ENCODE assay signal across 15 cellular contexts in genomic region chr7:50982626-50983025, GRCh38.
DNase-seq lines count a peak whose midpoint lies in the region; ATAC-seq, FAIRE-seq and TF ChIP-seq lines count a peak whose summit lies in the region.
"Had no signal": no experiment of that assay in that cellular context is flagged by ENCODE, and none has a peak within 500 bp of the region (broad histone marks: within the 10 kb centered on the region; RNA-seq: fewer than 3 reads in every experiment).

No MANE protein-coding gene starts in this region.

- no peaks in the 10 kb centered on the region for H4K20me1 ChIP-seq in astrocyte (ENCODE audit: insufficient read depth, low read length)

- H3K56ac ChIP-seq in mesendoderm (ENCODE audit: low read length) = no peak overlapping the region

- peak; percentile 15 for TF ChIP-seq CTCF in astrocyte (IDR thresholded peaks at IDR 0.05; ENCODE audit: insufficient read depth, low read depth, low read length)

- H3K9ac ChIP-seq in astrocyte (ENCODE audit: low read length) (no peak overlapping the region), mesendoderm (ENCODE audit: low read length) (no peak overlapping the region)
- H3K9ac ChIP-seq: parathyroid adenoma had no signal

- ATAC-seq in HG03139 (IDR thresholded peaks at IDR 0.05; ENCODE audit: unreplicated experiment) = no peak
- ATAC-seq in GM18517 (IDR thresholded peaks at IDR 0.05; ENCODE audit: unreplicated experiment) = no peak
- ATAC-seq: activated naive CD4-positive, alpha-beta T cell treated with anti-CD3 and anti-CD28 coated beads, Interleukin-2, amount 50 U/mL, for 72 hours had no signal

- no peak overlapping the region for H2BK15ac ChIP-seq in mesendoderm (replicated peaks; ENCODE audit: low read depth)

- no peak overlapping the region for H3K27ac Mint-ChIP-seq in astrocyte (ENCODE audit: unreplicated experiment)
- H3K27ac Mint-ChIP-seq: activated naive CD4-positive, alpha-beta T cell treated with anti-CD3 and anti-CD28 coated beads, Interleukin-2, amount 50 U/mL, for 72 hours had no signal

- no peak overlapping the region for H2AK5ac ChIP-seq in mesendoderm (ENCODE audit: low read length)

- H3K36me3 Mint-ChIP-seq in astrocyte (ENCODE audit: low read depth, unreplicated experiment) = no peaks in the 10 kb centered on the region
- H3K36me3 Mint-ChIP-seq: activated naive CD4-positive, alpha-beta T cell treated with anti-CD3 and anti-CD28 coated beads, Interleukin-2, amount 50 U/mL, for 72 hours had no signal

- H3K9me3 ChIP-seq in astrocyte (ENCODE audit: insufficient read depth, low read depth, low read length) = no peaks in the 10 kb centered on the region

- H2AFZ ChIP-seq in astrocyte (ENCODE audit: low read depth, low read length) = no peak overlapping the region
- H2AFZ ChIP-seq: parathyroid adenoma had no signal

- peaks cover 2% of the 10 kb centered on the region for H3K4me1 Mint-ChIP-seq in astrocyte (ENCODE audit: low read depth, unreplicated experiment)

- H3K36me3 ChIP-seq in astrocyte (ENCODE audit: insufficient read depth, low read length) (no peaks in the 10 kb centered on the region), mesendoderm (ENCODE audit: control insufficient read depth, insufficient read depth, low read length) (no peaks in the 10 kb centered on the region)

- H3K79me2 ChIP-seq in astrocyte (ENCODE audit: insufficient read depth, low read length) (no peaks in the 10 kb centered on the region), mesendoderm (ENCODE audit: control insufficient read depth, insufficient read depth, low read length) (no peaks in the 10 kb centered on the region)
- H3K79me2 ChIP-seq: parathyroid adenoma had no signal

- DNase-seq in ELF-1 (ENCODE audit: low read depth, low spot score) = peak; percentile 62
- DNase-seq in NAMALWA (ENCODE audit: low spot score) = peak; percentile 15
- DNase-seq in astrocyte (ENCODE audit: low read depth) = no peak
- DNase-seq in mesendoderm = peak; percentile 70
- no peak for DNase-seq in H4 (ENCODE audit: low spot score)
- DNase-seq in COLO668 (lab: John Stamatoyannopoulos, UW; ENCODE audit: unreplicated experiment) = no peak
- DNase-seq: activated CD4-positive, alpha-beta T cell treated with anti-CD3 and anti-CD28 coated beads for 1 hour; DMS79; kidney had no signal

- no peak overlapping the region for H3K4me2 ChIP-seq in astrocyte (ENCODE audit: low read length)
- H3K4me2 ChIP-seq in mesendoderm (ENCODE audit: low read length) = no peak overlapping the region

- no peak overlapping the region for H3K23ac ChIP-seq in mesendoderm (ENCODE audit: low read length)

- H4K5ac ChIP-seq in mesendoderm (ENCODE audit: low read length) = no peak overlapping the region

- H3K27me3 ChIP-seq in astrocyte (ENCODE audit: insufficient read depth, low read length) (no peaks in the 10 kb centered on the region), mesendoderm (ENCODE audit: insufficient read depth, low read length, poor library complexity) (no peaks in the 10 kb centered on the region)

- no peak for FAIRE-seq in astrocyte (lab: Jason Lieb, UNC)
- FAIRE-seq: GM12891, HTR-8/SVneo, kidney had no signal

- no peak overlapping the region for H2BK5ac ChIP-seq in mesendoderm (ENCODE audit: low read length)

- no peak overlapping the region for H2BK120ac ChIP-seq in mesendoderm (ENCODE audit: low read depth, low read length)

- H3K4me3 ChIP-seq in astrocyte (ENCODE audit: insufficient read depth, low read depth, low read length) (no peak overlapping the region), mesendoderm (ENCODE audit: low read length) (no peak overlapping the region)

- H3K4me1 ChIP-seq in astrocyte (ENCODE audit: insufficient read depth, low read length) (no peaks in the 10 kb centered on the region), mesendoderm (ENCODE audit: control insufficient read depth, low read depth, low read length) (peaks cover 6% of the 10 kb centered on the region)
- H3K4me1 ChIP-seq: parathyroid adenoma had no signal

- no peaks in the 10 kb centered on the region for H3K79me1 ChIP-seq in mesendoderm (ENCODE audit: low read length)

- H3K18ac ChIP-seq in mesendoderm (ENCODE audit: low read length) = no peak overlapping the region

- H3K4me3 Mint-ChIP-seq in astrocyte (ENCODE audit: unreplicated experiment) = no peak overlapping the region

- no peak overlapping the region for H4K8ac ChIP-seq in mesendoderm (ENCODE audit: low read depth, low read length)

- H3K27me3 Mint-ChIP-seq in astrocyte (ENCODE audit: low read depth, unreplicated experiment) = peaks cover 16% of the 10 kb centered on the region

- WGBS in mesendoderm (ENCODE audit: extremely low coverage, insufficient coverage, low lambda C conversion rate) = no CpG with 5 or more reads among the region's 2 CpGs

- H3K4ac ChIP-seq in mesendoderm (ENCODE audit: low read depth, low read length) = no peak overlapping the region

- no peaks in the 10 kb centered on the region for H3K9me3 Mint-ChIP-seq in astrocyte (ENCODE audit: unreplicated experiment)

- H3K27ac ChIP-seq in astrocyte (ENCODE audit: low read depth, low read length) (no peak overlapping the region), mesendoderm (ENCODE audit: low read depth, low read length) (no peak overlapping the region)
- H3K27ac ChIP-seq: parathyroid adenoma had no signal

Comparison
In these comparisons a context has a peak if more than half of its experiments do, and no peak if none do; other contexts are left out.
1. DNase-seq: peak in ELF-1 (single experiment), NAMALWA (single experiment) and mesendoderm (single experiment); none in astrocyte (single experiment), H4 (single experiment) and COLO668 (single experiment).